ENCODE assay signal across 8 cellular contexts in genomic region chr7:131555565-131556054, GRCh38. TPM values are rescaled to one million over a fixed set of nuclear protein-coding genes. Genes with fewer than 3 reads are reported as not detected.
DNase-seq lines count a peak whose midpoint lies in the region; ATAC-seq lines count a peak whose summit lies in the region.

No MANE protein-coding gene starts in this region.

- H3K9me3 ChIP-seq in iPS-20b (ENCODE audit: insufficient read depth, low read depth, low read length) (no peaks in the 10 kb centered on the region), subcutaneous abdominal adipose tissue (ENCODE audit: control insufficient read depth in 5 of 5, low read length in 5 of 5) (no peaks in the 10 kb centered on the region)

- H3K4me3 Mint-ChIP-seq in activated T-helper 1 cell treated with anti-CD3 and anti-CD28 coated beads, Interleukin-12 subunit alpha, Interleukin-12 subunit beta, Interleukin-2, Interleukin-4 antibody, amounts not matched to agents 30 ng/mL and 10 ng/mL and 1 ng/mL, durations not matched to agents 14 hours and 24 hours and 36 hours = peak overlapping the region; percentile 69

- no peaks in the 10 kb centered on the region for H3K36me3 Mint-ChIP-seq in activated T-helper 1 cell treated with anti-CD3 and anti-CD28 coated beads, Interleukin-12 subunit alpha, Interleukin-12 subunit beta, Interleukin-2, Interleukin-4 antibody, amounts not matched to agents 30 ng/mL and 10 ng/mL and 1 ng/mL, durations not matched to agents 14 hours and 24 hours and 36 hours (ENCODE audit: low read depth)

- H3K4me1 Mint-ChIP-seq in activated T-helper 1 cell treated with anti-CD3 and anti-CD28 coated beads, Interleukin-12 subunit alpha, Interleukin-12 subunit beta, Interleukin-2, Interleukin-4 antibody, amounts not matched to agents 30 ng/mL and 10 ng/mL and 1 ng/mL, durations not matched to agents 14 hours and 24 hours and 36 hours (ENCODE audit: low read depth) = peaks cover 10% of the 10 kb centered on the region

- peaks cover 73% of the 10 kb centered on the region for H3K27me3 Mint-ChIP-seq in activated T-helper 1 cell treated with anti-CD3 and anti-CD28 coated beads, Interleukin-12 subunit alpha, Interleukin-12 subunit beta, Interleukin-2, Interleukin-4 antibody, amounts not matched to agents 30 ng/mL and 10 ng/mL and 1 ng/mL, durations not matched to agents 14 hours and 24 hours and 36 hours (ENCODE audit: insufficient read depth)

- peak; percentile 35 for DNase-seq in stimulated activated CD4-positive, alpha-beta T cell treated with anti-CD3 and anti-CD28 coated beads, Interleukin-15, amount 100 ng/mL, for 24 hours
- DNase-seq in stimulated activated CD4-positive, alpha-beta T cell treated with anti-CD3 and anti-CD28 coated beads, Interleukin-4, amount 100 ng/mL, for 4 hours = no peak
- DNase-seq in activated T-helper 1 cell treated with anti-CD3 and anti-CD28 coated beads, Interleukin-12 subunit alpha, Interleukin-12 subunit beta, Interleukin-2, Interleukin-4 antibody, amounts not matched to agents 30 ng/mL and 10 ng/mL and 1 ng/mL, durations not matched to agents 14 hours and 24 hours and 36 hours (ENCODE audit: low spot score) = no peak
- no peak for DNase-seq in AG20443 (ENCODE audit: low spot score)

- H3K4me3 ChIP-seq in iPS-20b (ENCODE audit: low read length) (peak overlapping the region; percentile 99), subcutaneous abdominal adipose tissue (ENCODE audit: low read depth in 1 of 5, low read length in 5 of 5) (peak overlapping the region; percentile 49 to 74 (median 65))

- H3K27ac ChIP-seq in iPS-20b (ENCODE audit: low read length) (peak overlapping the region; percentile 19), subcutaneous abdominal adipose tissue (ENCODE audit: low read depth, low read length) (peak overlapping the region; percentile 3)

- H3K9me3 Mint-ChIP-seq in activated T-helper 1 cell treated with anti-CD3 and anti-CD28 coated beads, Interleukin-12 subunit alpha, Interleukin-12 subunit beta, Interleukin-2, Interleukin-4 antibody, amounts not matched to agents 30 ng/mL and 10 ng/mL and 1 ng/mL, durations not matched to agents 14 hours and 24 hours and 36 hours = no peaks in the 10 kb centered on the region

- peaks cover 50% of the 10 kb centered on the region for H3K36me3 ChIP-seq in iPS-20b (ENCODE audit: insufficient read depth, low read depth, low read length)
- no peaks in the 10 kb centered on the region for H3K36me3 ChIP-seq in subcutaneous abdominal adipose tissue (ENCODE audit: control insufficient read depth in 5 of 5, insufficient read depth in 5 of 5, low read length in 5 of 5)

- H3K27ac Mint-ChIP-seq in activated T-helper 1 cell treated with anti-CD3 and anti-CD28 coated beads, Interleukin-12 subunit alpha, Interleukin-12 subunit beta, Interleukin-2, Interleukin-4 antibody, amounts not matched to agents 30 ng/mL and 10 ng/mL and 1 ng/mL, durations not matched to agents 14 hours and 24 hours and 36 hours = peak overlapping the region; percentile 58

- H3K4me1 ChIP-seq in iPS-20b (ENCODE audit: insufficient read depth, low read length) = peaks cover 28% of the 10 kb centered on the region
- peaks cover 0 to 52% (median 30%) of the 10 kb centered on the region in 5 donors for H3K4me1 ChIP-seq in subcutaneous abdominal adipose tissue (ENCODE audit: control insufficient read depth in 5 of 5, insufficient read depth in 5 of 5, low read length in 5 of 5)

- ATAC-seq in GM21576 (IDR thresholded peaks at IDR 0.05; ENCODE audit: unreplicated experiment) (no peak), GM18498 (IDR thresholded peaks at IDR 0.05; ENCODE audit: unreplicated experiment) (no peak)

- peak overlapping the region; percentile 87 for H3K9ac ChIP-seq in iPS-20b (ENCODE audit: low read depth, low read length)
- peak overlapping the region in 3 of 5 donors; percentile 60 to 73 (median 69) for H3K9ac ChIP-seq in subcutaneous abdominal adipose tissue (ENCODE audit: low read length in 5 of 5)

- intact Hi-C loops in activated T-helper 1 cell treated with anti-CD3 and anti-CD28 coated beads, Interleukin-12 subunit alpha, Interleukin-12 subunit beta, Interleukin-2, Interleukin-4 antibody, amounts not matched to agents 30 ng/mL and 10 ng/mL and 1 ng/mL, durations not matched to agents 14 hours and 24 hours and 36 hours (cut with micrococcal nuclease) = loop anchor here (5.0 kb wide), 1 partner anchor 1773 kb away; no protein-coding TSS in a partner anchor

- H3K27me3 ChIP-seq in iPS-20b (ENCODE audit: insufficient read depth, low read length) (peaks cover 10% of the 10 kb centered on the region), subcutaneous abdominal adipose tissue (ENCODE audit: control insufficient read depth in 5 of 5, insufficient read depth in 4 of 5, low read length in 5 of 5) (no peaks in the 10 kb centered on the region)

RNA-seq across cellular contexts. Expression of gene PODXL, which starts 0.8 kb away (rescaled TPM):
- total RNA-seq in activated T-helper 1 cell treated with anti-CD3 and anti-CD28 coated beads, Interleukin-12 subunit alpha, Interleukin-12 subunit beta, Interleukin-2, Interleukin-4 antibody, amounts not matched to agents 30 ng/mL and 10 ng/mL and 1 ng/mL, durations not matched to agents 14 hours and 24 hours and 36 hours = 0.75 and 1.3 TPM in 2 replicates
